12 cellular contexts compared by ENCODE assay signal in genomic region chr6:135922746-135923145, GRCh38.
DNase-seq lines count a peak whose midpoint lies in the region; ATAC-seq lines count a peak whose summit lies in the region.
"Had no signal": no experiment of that assay in that cellular context is flagged by ENCODE, and none has a peak within 500 bp of the region (broad histone marks: within the 10 kb centered on the region; RNA-seq: fewer than 3 reads in every experiment).

No MANE protein-coding gene starts in this region.

- no peaks in the 10 kb centered on the region for H3K27me3 ChIP-seq in skeletal muscle tissue (ENCODE audit: control insufficient read depth in 3 of 3, insufficient read depth in 3 of 3, low read length in 3 of 3)
- H3K27me3 ChIP-seq: Peyer's patch had no signal

- ATAC-seq in Right ventricle myocardium superior (ENCODE audit: poor library complexity), result peak; percentile 84
- ATAC-seq in stimulated activated memory B cell treated with anti-CD40 and anti-IgM and Interleukin-4, amounts not matched to agents 10 μg/mL and 1 μg/mL and 100 μg/mL, for 72 hours, result no peak

- H3K4me1 Mint-ChIP-seq in stimulated activated memory B cell treated with anti-CD40 and anti-IgM and Interleukin-4, amounts not matched to agents 10 μg/mL and 1 μg/mL and 100 μg/mL, for 72 hours, result peaks cover 16% of the 10 kb centered on the region

- no peaks in the 10 kb centered on the region for H3K9me3 Mint-ChIP-seq in stimulated activated memory B cell treated with anti-CD40 and anti-IgM and Interleukin-4, amounts not matched to agents 10 μg/mL and 1 μg/mL and 100 μg/mL, for 72 hours
- H3K9me3 Mint-ChIP-seq: activated T-cell treated with anti-CD3 and anti-CD28 coated beads, Interleukin-2, amount 50 U/mL, for 24 hours; stimulated activated naive CD8-positive, alpha-beta T cell treated with anti-CD3 and anti-CD28 coated beads, Interleukin-15, Interleukin-2, amounts not matched to agents 100 ng/mL and 50 ng/mL, for 24 hours had no signal

- no peak overlapping the region for H3K9ac ChIP-seq in skeletal muscle tissue (ENCODE audit: low read depth in 1 of 3, low read length in 3 of 3)

- peaks cover 12 to 23% (median 18%) of the 10 kb centered on the region in 3 donors for H3K4me1 ChIP-seq in skeletal muscle tissue (ENCODE audit: control insufficient read depth in 3 of 3, insufficient read depth in 3 of 3, low read length in 3 of 3)

- H3K27ac ChIP-seq in skeletal muscle tissue (ENCODE audit: low read depth, low read length), result peak overlapping the region; percentile 75
- H3K27ac ChIP-seq: Peyer's patch had no signal

- H3K36me3 ChIP-seq in skeletal muscle tissue (ENCODE audit: control insufficient read depth in 3 of 3, insufficient read depth in 3 of 3, low read length in 3 of 3), result no peaks in the 10 kb centered on the region
- H3K36me3 ChIP-seq: Peyer's patch had no signal

- no peaks in the 10 kb centered on the region for H3K9me3 ChIP-seq in skeletal muscle tissue (ENCODE audit: control insufficient read depth in 3 of 3, low read length in 3 of 3)
- H3K9me3 ChIP-seq: Peyer's patch had no signal

- intact Hi-C loops in Right ventricle myocardium superior (cut with DNase I), result no loop called here

- no peak overlapping the region for H3K27ac Mint-ChIP-seq in stimulated activated memory B cell treated with anti-CD40 and anti-IgM and Interleukin-4, amounts not matched to agents 10 μg/mL and 1 μg/mL and 100 μg/mL, for 72 hours
- H3K27ac Mint-ChIP-seq: activated T-cell treated with anti-CD3 and anti-CD28 coated beads, Interleukin-2, amount 50 U/mL, for 24 hours; stimulated activated naive CD8-positive, alpha-beta T cell treated with anti-CD3 and anti-CD28 coated beads, Interleukin-15, Interleukin-2, amounts not matched to agents 100 ng/mL and 50 ng/mL, for 24 hours had no signal

- no peak overlapping the region for H3K4me3 Mint-ChIP-seq in stimulated activated memory B cell treated with anti-CD40 and anti-IgM and Interleukin-4, amounts not matched to agents 10 μg/mL and 1 μg/mL and 100 μg/mL, for 72 hours
- H3K4me3 Mint-ChIP-seq: activated T-cell treated with anti-CD3 and anti-CD28 coated beads, Interleukin-2, amount 50 U/mL, for 24 hours; stimulated activated naive CD8-positive, alpha-beta T cell treated with anti-CD3 and anti-CD28 coated beads, Interleukin-15, Interleukin-2, amounts not matched to agents 100 ng/mL and 50 ng/mL, for 24 hours had no signal

- peaks cover 12% of the 10 kb centered on the region for H3K36me3 Mint-ChIP-seq in stimulated activated memory B cell treated with anti-CD40 and anti-IgM and Interleukin-4, amounts not matched to agents 10 μg/mL and 1 μg/mL and 100 μg/mL, for 72 hours

- in situ Hi-C loops in G401 (cut with HindIII; ENCODE audit: low sequenced_read_pairs), result no loop called here
- in situ Hi-C loops in KBM-7 (cut with MboI; ENCODE audit: low pct_unique_long_range_greater_than_20kb, low sequenced_read_pairs), result no loop called here

- peaks cover 4% of the 10 kb centered on the region for H3K27me3 Mint-ChIP-seq in stimulated activated memory B cell treated with anti-CD40 and anti-IgM and Interleukin-4, amounts not matched to agents 10 μg/mL and 1 μg/mL and 100 μg/mL, for 72 hours
- H3K27me3 Mint-ChIP-seq: stimulated activated naive CD8-positive, alpha-beta T cell treated with anti-CD3 and anti-CD28 coated beads, Interleukin-15, Interleukin-2, amounts not matched to agents 100 ng/mL and 50 ng/mL, for 24 hours had no signal

- DNase-seq in G401 (ENCODE audit: low spot score), result peak; percentile 23
- DNase-seq in T1000 (lab: John Stamatoyannopoulos, UW), result peak; percentile 10
- DNase-seq in Right ventricle myocardium superior, result peak; percentile 80
- no peak for DNase-seq in NCI-H226
- no peak for DNase-seq in NCI-H2081 (lab: John Stamatoyannopoulos, UW)
- no peak for DNase-seq in KBM-7
- DNase-seq: activated T-cell treated with anti-CD3 and anti-CD28 coated beads, Interleukin-2, amount 50 U/mL, for 24 hours; NCI-H2029; Peyer's patch had no signal

- H3K4me3 ChIP-seq in skeletal muscle tissue (ENCODE audit: low read length in 3 of 3), result no peak overlapping the region
- H3K4me3 ChIP-seq: Peyer's patch had no signal

Comparison
In these comparisons a context has a peak if more than half of its experiments do, and no peak if none do; other contexts are left out.
1. DNase-seq: peak in G401 (single experiment), T1000 (single experiment) and Right ventricle myocardium superior (single experiment); none in NCI-H226 (single experiment), NCI-H2081 (0 of 2) and KBM-7 (single experiment).